ENCODE assay signal across 1 cellular context in genomic region chr7:66591801-66592596, GRCh38.
TF ChIP-seq lines count a peak whose summit lies in the region.

No MANE protein-coding gene starts in this region.

TF ChIP-seq in GM12878, 131 proteins besides CTCF, POLR2A, EP300 and RAD21 (continued from another document):
- TF ChIP-seq ZBTB33 (IDR thresholded peaks at IDR 0.05) = no peak
- TF ChIP-seq POLR2AphosphoS5 (IDR thresholded peaks at IDR 0.05; ENCODE audit: low read length) = peak; percentile 90
- no peak for TF ChIP-seq SUZ12 (IDR thresholded peaks at IDR 0.05; ENCODE audit: unreplicated experiment)
- TF ChIP-seq MTA3 (IDR thresholded peaks at IDR 0.05; ENCODE audit: borderline replicate concordance, low read length) = no peak
- TF ChIP-seq SPI1 (IDR thresholded peaks at IDR 0.05; ENCODE audit: borderline replicate concordance, insufficient read depth, low read depth, low read length) = peak; percentile 47; the same call in 1 of the 2 replicates
- peak; percentile 95 for TF ChIP-seq ZNF687 (IDR thresholded peaks at IDR 0.05)
- TF ChIP-seq RELB (IDR thresholded peaks at IDR 0.05; ENCODE audit: low read depth) = peak; percentile 37; the same call in 1 of the 2 replicates
- TF ChIP-seq PAX5 (IDR thresholded peaks at IDR 0.05; ENCODE audit: borderline replicate concordance, low read depth, low read length) = peak; percentile 20; the same call in 1 of the 2 replicates
- no peak for TF ChIP-seq JUND (IDR thresholded peaks at IDR 0.05; ENCODE audit: low read depth, low read length)
- 0 out of 2 replicates have a peak, but pooled peaks have one; percentile 85 for TF ChIP-seq NBN (IDR thresholded peaks at IDR 0.05)
- no peak for TF ChIP-seq YY1 (IDR thresholded peaks at IDR 0.05; ENCODE audit: low read depth, low read length)
